In genomic region chr13:44273216-44273615, GRCh38 we compare ENCODE assay signal across 18 cellular contexts.
DNase-seq lines count a peak whose midpoint lies in the region; ATAC-seq and TF ChIP-seq lines count a peak whose summit lies in the region.
"Had no signal": no experiment of that assay in that cellular context is flagged by ENCODE, and none has a peak within 500 bp of the region (broad histone marks: within the 10 kb centered on the region; RNA-seq: fewer than 3 reads in every experiment).

No MANE protein-coding gene starts in this region.

- intact Hi-C loops in activated CD4-positive, alpha-beta T cell treated with anti-CD3 and anti-CD28 coated beads for 36 hours (cut with DNase I, micrococcal nuclease): loop anchor here in 1 of 2 experiments (5.0 to 10.0 kb wide), 2 partner anchors 131 to 1228 kb away; no protein-coding TSS in a partner anchor

- peaks cover 26% of the 10 kb centered on the region for H3K36me3 Mint-ChIP-seq in activated CD4-positive, alpha-beta T cell treated with anti-CD3 and anti-CD28 coated beads, Interleukin-2, amount 10 ng/mL, durations not matched to agents 7 days and 5 days (ENCODE audit: low read depth)
- H3K36me3 Mint-ChIP-seq in activated CD4-positive, alpha-beta T cell treated with anti-CD3 and anti-CD28 coated beads for 36 hours (ENCODE audit: low read depth): peaks cover 5% of the 10 kb centered on the region
- H3K36me3 Mint-ChIP-seq in T-helper 17 cell (ENCODE audit: low read depth) (peaks cover 5% of the 10 kb centered on the region), memory B cell (peaks cover 11% of the 10 kb centered on the region)
- H3K36me3 Mint-ChIP-seq: brain had no signal

- peaks cover 15% of the 10 kb centered on the region for H3K9me3 Mint-ChIP-seq in activated CD4-positive, alpha-beta T cell treated with anti-CD3 and anti-CD28 coated beads, Interleukin-2, amount 10 ng/mL, durations not matched to agents 7 days and 5 days
- H3K9me3 Mint-ChIP-seq in activated CD4-positive, alpha-beta T cell treated with anti-CD3 and anti-CD28 coated beads for 36 hours (ENCODE audit: low read depth): peaks cover 5% of the 10 kb centered on the region
- H3K9me3 Mint-ChIP-seq in memory B cell: peaks cover 5% of the 10 kb centered on the region

- peaks cover 6% of the 10 kb centered on the region for H3K27me3 Mint-ChIP-seq in activated CD4-positive, alpha-beta T cell treated with anti-CD3 and anti-CD28 coated beads, Interleukin-2, amount 10 ng/mL, durations not matched to agents 7 days and 5 days
- H3K27me3 Mint-ChIP-seq in activated CD4-positive, alpha-beta T cell treated with anti-CD3 and anti-CD28 coated beads for 36 hours: no peaks in the 10 kb centered on the region
- no peaks in the 10 kb centered on the region for H3K27me3 Mint-ChIP-seq in T-helper 17 cell
- H3K27me3 Mint-ChIP-seq in memory B cell: peaks cover 3% of the 10 kb centered on the region

- H3K4me3 ChIP-seq in thoracic aorta: no peak overlapping the region

- H3K4me1 ChIP-seq in thoracic aorta (ENCODE audit: control insufficient read depth in 1 of 2, low read depth in 2 of 2): peaks cover 39 to 73% of the 10 kb centered on the region in 2 donors

- POLR2A ChIA-PET in activated CD4-positive, alpha-beta T cell treated with anti-CD3 and anti-CD28 coated beads, Interleukin-2, amount 10 ng/mL, durations not matched to agents 7 days and 5 days (lab: Charles Lee): no interaction called here
- POLR2A ChIA-PET in activated CD4-positive, alpha-beta T cell treated with anti-CD3 and anti-CD28 coated beads for 36 hours (lab: Charles Lee): interaction anchor here (1.9 kb wide), 1 partner anchor 14 kb away, joined by 6 read pairs; no protein-coding TSS in a partner anchor
- POLR2A ChIA-PET in HEK293T (lab: Yijun Ruan, JAX): no interaction called here

- peaks cover 10% of the 10 kb centered on the region for H3K9me3 ChIP-seq in T-helper 17 cell (ENCODE audit: control insufficient read depth, low read length, poor library complexity, severe bottlenecking)
- no peaks in the 10 kb centered on the region for H3K9me3 ChIP-seq in thoracic aorta
- H3K9me3 ChIP-seq: neutrophil had no signal

- H3K4me3 Mint-ChIP-seq in activated CD4-positive, alpha-beta T cell treated with anti-CD3 and anti-CD28 coated beads, Interleukin-2, amount 10 ng/mL, durations not matched to agents 7 days and 5 days: no peak overlapping the region
- H3K4me3 Mint-ChIP-seq in activated CD4-positive, alpha-beta T cell treated with anti-CD3 and anti-CD28 coated beads for 36 hours: no peak overlapping the region
- H3K4me3 Mint-ChIP-seq in T-helper 17 cell (no peak overlapping the region), memory B cell (no peak overlapping the region)
- H3K4me3 Mint-ChIP-seq: brain had no signal

- ATAC-seq in activated CD4-positive, alpha-beta T cell treated with anti-CD3 and anti-CD28 coated beads for 36 hours: no peak
- ATAC-seq in T-helper 17 cell (no peak), memory B cell (ENCODE audit: low read depth) (no peak), thoracic aorta (ENCODE audit: insufficient number of reproducible peaks, low FRiP score, low read depth) (no peak)

- no peak for DNase-seq in activated CD4-positive, alpha-beta T cell treated with anti-CD3 and anti-CD28 coated beads, Interleukin-2, amount 10 ng/mL, durations not matched to agents 7 days and 5 days
- no peak for DNase-seq in activated CD4-positive, alpha-beta T cell treated with anti-CD3 and anti-CD28 coated beads for 36 hours
- DNase-seq in T-helper 17 cell: no peak
- no peak for DNase-seq in memory B cell (ENCODE audit: low spot score in 2 of 2)
- DNase-seq in thoracic aorta (ENCODE audit: low spot score): no peak
- DNase-seq in HEK293T (ENCODE audit: extremely low spot score): no peak
- DNase-seq in stimulated activated CD4-positive, alpha-beta T cell treated with anti-CD3 and anti-CD28 coated beads, Interleukin-12 subunit alpha, Interleukin-12 subunit beta, amount 100 ng/mL, for 4 hours: no peak
- DNase-seq in SHP77 (lab: John Stamatoyannopoulos, UW): no peak
- DNase-seq: activated CD4-positive, alpha-beta T cell treated with anti-CD3 and anti-CD28 coated beads, Interleukin-2, amount 50 U/mL, for 1 hour; Caco-2; effector CD4-positive, alpha-beta T cell; KBM-7; NCI-H1436; NCI-H2227 treated with DMSO at 0.1 percent for 48 hours; stimulated activated naive CD4-positive, alpha-beta T cell had no signal

- H3K27me3 ChIP-seq in thoracic aorta (replicated peaks; ENCODE audit: insufficient read depth): no peaks in the 10 kb centered on the region

- TF ChIP-seq CTCF in thoracic aorta (IDR thresholded peaks at IDR 0.05): no peak

- CTCF ChIA-PET in activated CD4-positive, alpha-beta T cell treated with anti-CD3 and anti-CD28 coated beads, Interleukin-2, amount 10 ng/mL, durations not matched to agents 7 days and 5 days (lab: Charles Lee): interaction anchor here (3.1 kb wide), 1 partner anchor 10 kb away, joined by 11 read pairs; no protein-coding TSS in a partner anchor
- CTCF ChIA-PET in activated CD4-positive, alpha-beta T cell treated with anti-CD3 and anti-CD28 coated beads for 36 hours (lab: Charles Lee): interaction anchor here (1.6 to 2.3 kb wide), 2 partner anchors 14 to 164 kb away, joined by 4 to 10 read pairs; no protein-coding TSS in a partner anchor
- CTCF ChIA-PET in HEK293T (lab: Yijun Ruan, JAX): no interaction called here

- no peaks in the 10 kb centered on the region for H3K36me3 ChIP-seq in thoracic aorta
- H3K36me3 ChIP-seq: neutrophil had no signal

- peaks cover 32% of the 10 kb centered on the region for H3K4me1 Mint-ChIP-seq in activated CD4-positive, alpha-beta T cell treated with anti-CD3 and anti-CD28 coated beads, Interleukin-2, amount 10 ng/mL, durations not matched to agents 7 days and 5 days
- H3K4me1 Mint-ChIP-seq in activated CD4-positive, alpha-beta T cell treated with anti-CD3 and anti-CD28 coated beads for 36 hours: peaks cover 49% of the 10 kb centered on the region
- peaks cover 6% of the 10 kb centered on the region for H3K4me1 Mint-ChIP-seq in T-helper 17 cell
- H3K4me1 Mint-ChIP-seq in memory B cell: peaks cover 24% of the 10 kb centered on the region

- peak overlapping the region; percentile 80 to 91 for H3K27ac ChIP-seq in thoracic aorta
- H3K27ac ChIP-seq: HL-60 had no signal

- H3K27ac Mint-ChIP-seq in activated CD4-positive, alpha-beta T cell treated with anti-CD3 and anti-CD28 coated beads, Interleukin-2, amount 10 ng/mL, durations not matched to agents 7 days and 5 days: peak overlapping the region; percentile 92
- no peak overlapping the region for H3K27ac Mint-ChIP-seq in activated CD4-positive, alpha-beta T cell treated with anti-CD3 and anti-CD28 coated beads for 36 hours
- H3K27ac Mint-ChIP-seq in T-helper 17 cell (peak overlapping the region; percentile 81), memory B cell (peak overlapping the region; percentile 82)

TF ChIP-seq in HEK293T, 16 proteins besides CTCF, POLR2A, EP300 and RAD21:
- TF ChIP-seq HDGF (IDR thresholded peaks at IDR 0.05; ENCODE audit: borderline replicate concordance): no peak
- TF ChIP-seq ARNT (IDR thresholded peaks at IDR 0.05): no peak
- TF ChIP-seq NFRKB (IDR thresholded peaks at IDR 0.05): no peak
- TF ChIP-seq CTBP1 (IDR thresholded peaks at IDR 0.05; ENCODE audit: borderline replicate concordance): no peak
- TF ChIP-seq ELF4 (IDR thresholded peaks at IDR 0.05): no peak
- no peak for TF ChIP-seq BHLHE40 (IDR thresholded peaks at IDR 0.05; ENCODE audit: borderline replicate concordance)
TF ChIP-seq in HEK293T: peak in this region for 0.
